Comparison of ENCODE assay signal across 7 cellular contexts in genomic region chr6:154276810-154277577, GRCh38.
DNase-seq lines count a peak whose midpoint lies in the region; ATAC-seq and TF ChIP-seq lines count a peak whose summit lies in the region.

No MANE protein-coding gene starts in this region.

- DNase-seq in ELR (ENCODE audit: low read depth) (peak; percentile 61), KBM-7 (peak; percentile 55), RPMI8226 (peak; percentile 53), dermis microvascular lymphatic vessel endothelial cell (ENCODE audit: low read depth in 2 of 2) (peak; percentile 53 to 59), nephron progenitor cell (no peak), nucleus accumbens (lab: John Stamatoyannopoulos, UW) (no peak)

- no peaks in the 10 kb centered on the region for H3K36me3 Mint-ChIP-seq in nephron progenitor cell (ENCODE audit: low read depth)

- H3K27me3 Mint-ChIP-seq in nephron progenitor cell (ENCODE audit: low read depth, poor library complexity), result peaks cover 6% of the 10 kb centered on the region

- in situ Hi-C loops in KBM-7 (cut with MboI; ENCODE audit: low pct_unique_long_range_greater_than_20kb, low sequenced_read_pairs), result loop anchor here (10.0 kb wide), 1 partner anchor 122 kb away; no protein-coding TSS in a partner anchor

- no peak overlapping the region for H3K4me3 Mint-ChIP-seq in nephron progenitor cell

- peaks cover 30% of the 10 kb centered on the region for H3K4me1 Mint-ChIP-seq in nephron progenitor cell

- no peak overlapping the region for H3K27ac Mint-ChIP-seq in nephron progenitor cell

- TF ChIP-seq CTCF in nephron progenitor cell (IDR thresholded peaks at IDR 0.05), result peak; percentile 57

- peak; percentile 76 for ATAC-seq in GM21381 (IDR thresholded peaks at IDR 0.05; ENCODE audit: unreplicated experiment)

- peaks cover under 1% of the 10 kb centered on the region for H3K9me3 Mint-ChIP-seq in nephron progenitor cell

Comparison
In these comparisons a context has a peak if more than half of its experiments do, and no peak if none do; other contexts are left out.
1. DNase-seq: peak in ELR (single experiment), KBM-7 (single experiment), RPMI8226 (single experiment) and dermis microvascular lymphatic vessel endothelial cell (2 of 2); none in nephron progenitor cell (single experiment) and nucleus accumbens (0 of 56).